In genomic region chr3:160754371-160754854, GRCh38 we compare ENCODE assay signal across 8 cellular contexts. TPM values are rescaled to one million over a fixed set of nuclear protein-coding genes. Genes with fewer than 3 reads are reported as not detected.
DNase-seq lines count a peak whose midpoint lies in the region; ATAC-seq and TF ChIP-seq lines count a peak whose summit lies in the region.

No MANE protein-coding gene starts in this region.

- peak overlapping the region; percentile 76 to 78 for H3K9ac ChIP-seq in mucosa of rectum (ENCODE audit: low read depth in 1 of 2, low read length in 2 of 2)

- H3K27ac ChIP-seq in mucosa of rectum (ENCODE audit: low read depth in 2 of 2, low read length in 2 of 2) (peak overlapping the region; percentile 92 to 95), upper lobe of right lung (peak overlapping the region; percentile 94)

- TF ChIP-seq CTCF in upper lobe of right lung (IDR thresholded peaks at IDR 0.05): no peak

- H3K36me3 ChIP-seq in mucosa of rectum (ENCODE audit: control insufficient read depth in 2 of 2, insufficient read depth in 2 of 2, low read length in 2 of 2): no peaks in the 10 kb centered on the region
- H3K36me3 ChIP-seq in upper lobe of right lung: no peaks in the 10 kb centered on the region

- intact Hi-C loops in upper lobe of right lung (cut with DNase I): no loop called here

- ATAC-seq in upper lobe of right lung: no peak
- no peak for ATAC-seq in GM21786 (IDR thresholded peaks at IDR 0.05; ENCODE audit: unreplicated experiment)

- H3K4me3 ChIP-seq in mucosa of rectum (ENCODE audit: low read length in 2 of 2) (peak overlapping the region; percentile 83 to 84), upper lobe of right lung (peak overlapping the region; percentile 83)

- H3K27me3 ChIP-seq in mucosa of rectum (ENCODE audit: control insufficient read depth in 2 of 2, insufficient read depth in 2 of 2, low read length in 2 of 2) (peaks cover 0 to 2% of the 10 kb centered on the region in 2 donors), upper lobe of right lung (no peaks in the 10 kb centered on the region)

- H3K9me3 ChIP-seq in mucosa of rectum (ENCODE audit: control insufficient read depth in 2 of 2, low read length in 2 of 2) (no peaks in the 10 kb centered on the region), upper lobe of right lung (no peaks in the 10 kb centered on the region)

- H3K4me1 ChIP-seq in mucosa of rectum (ENCODE audit: control insufficient read depth in 2 of 2, insufficient read depth in 2 of 2, low read length in 2 of 2) (peaks cover 15 to 21% of the 10 kb centered on the region in 2 donors), upper lobe of right lung (peaks cover 16% of the 10 kb centered on the region)

- DNase-seq in NCI-H2171 treated with DMSO at 0.1 percent for 48 hours (lab: John Stamatoyannopoulos, UW) (peak; percentile 46), NCI-H2171 (lab: John Stamatoyannopoulos, UW) (no peak), MV-4-11 (lab: John Stamatoyannopoulos, UW) (peak; percentile 33), fibroblast of gingiva (ENCODE audit: low read depth) (peak; percentile 42), upper lobe of right lung (peak; percentile 39)
- peak; percentile 7 for DNase-seq in activated CD4-positive, alpha-beta T cell treated with anti-CD3 and anti-CD28 coated beads, Interleukin-2, amount 50 U/mL, for 1 hour

RNA-seq across cellular contexts. Expression of gene PPM1L, which starts 1.6 kb away (rescaled TPM):
- total RNA-seq in upper lobe of right lung: 13.5 TPM
